Comparison of ENCODE assay signal across 8 cellular contexts in the genomic region with DNA sequence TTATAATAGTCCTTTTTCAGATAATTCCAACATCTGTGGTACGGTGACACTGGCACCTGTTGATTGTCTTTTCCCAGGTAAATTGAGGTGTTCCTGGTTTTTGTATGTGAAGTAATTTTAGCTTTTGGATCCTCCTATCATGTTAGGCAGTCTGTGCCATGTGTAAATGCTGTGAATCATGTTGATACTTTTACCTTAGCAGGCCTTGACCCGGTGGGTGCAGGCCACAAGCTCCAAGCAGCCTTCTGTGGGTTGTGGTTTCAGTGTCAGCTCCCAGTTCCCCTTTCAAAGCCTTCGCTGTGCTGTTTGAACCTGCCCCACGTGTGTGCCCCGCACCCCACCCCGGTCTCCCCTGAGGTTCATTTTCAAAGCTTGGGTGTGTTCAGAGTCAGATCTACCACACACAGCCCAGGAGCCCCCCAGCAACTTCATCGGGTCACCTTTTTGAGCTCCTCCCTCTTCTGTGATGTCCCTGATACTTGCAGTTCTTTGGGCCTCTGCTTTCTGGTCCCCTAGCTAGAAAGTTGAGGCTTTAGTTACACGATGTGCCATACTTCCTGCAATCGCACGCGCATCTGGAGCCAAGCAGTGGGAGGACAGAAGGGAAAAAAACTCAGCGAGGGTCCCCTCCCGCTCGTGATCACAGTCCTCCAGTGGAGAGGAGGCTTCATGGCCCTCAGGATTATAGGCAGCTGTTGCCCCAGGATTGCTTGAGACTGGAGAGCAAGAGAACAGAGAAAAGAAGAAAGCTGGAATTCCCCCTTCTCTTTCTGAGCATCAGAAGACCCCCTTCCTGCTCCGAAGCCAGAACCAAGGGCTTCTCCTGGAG. TPM values are rescaled to one million over a fixed set of nuclear protein-coding genes. Genes with fewer than 3 reads are reported as not detected.
DNase-seq lines count a peak whose midpoint lies in the region; ATAC-seq and TF ChIP-seq lines count a peak whose summit lies in the region.

No MANE protein-coding gene starts in this region.

- 69 to 77% (median 77%) methylated on average over 15 of the region's 15 CpGs for WGBS in stomach, 5 donors

- no peaks in the 10 kb centered on the region for H3K27me3 ChIP-seq in stomach
- H3K27me3 ChIP-seq in PC-9 (ENCODE audit: insufficient read depth, low read depth): no peaks in the 10 kb centered on the region

- no peak overlapping the region for H3K4me3 ChIP-seq in stomach
- H3K4me3 ChIP-seq in PC-9: no peak overlapping the region

- H2AFZ ChIP-seq in PC-9: no peak overlapping the region

- H3K36me3 ChIP-seq in stomach: peaks cover 27 to 62% (median 59%) of the 10 kb centered on the region in 4 donors
- H3K36me3 ChIP-seq in PC-9 (ENCODE audit: low read depth): 0 out of 2 replicates have a peak, but pooled peaks cover 4% of the 10 kb centered on the region

- peaks cover 6% of the 10 kb centered on the region; the same call in 1 of the 2 replicates for H3F3A ChIP-seq in PC-9 (ENCODE audit: insufficient read depth, low read depth)

- in situ Hi-C loops in ACHN (cut with HindIII; ENCODE audit: low pct_ligation_motif_present, low pct_unique_long_range_greater_than_20kb, low sequenced_read_pairs): no loop called here

- no TSS peak for BruUV-seq in PC-9 (replicated peaks; lab: Mats Ljungman, UMichigan)

- TF ChIP-seq CTCF in stomach (IDR thresholded peaks at IDR 0.05) (no peak), PC-9 (conservative IDR thresholded peaks at IDR 0.05) (no peak)

- DNase-seq in RPMI8226: peak; percentile 97
- peak; percentile 55 for DNase-seq in activated naive CD4-positive, alpha-beta T cell treated with Interleukin-2 at 50 U/mL for 16 hours
- DNase-seq in stimulated activated CD4-positive, alpha-beta T cell treated with anti-CD3 and anti-CD28 coated beads, TNF-alpha, amount 100 ng/mL, for 24 hours (ENCODE audit: low read depth in 3 of 3): peak; percentile 17 to 69 (median 18)
- DNase-seq in stomach: no peak
- no peak for DNase-seq in PC-9
- DNase-seq in ACHN: no peak

- H3K27ac ChIP-seq in stomach (peak overlapping the region in 1 of 5 donors; percentile 47), PC-9 (no peak overlapping the region)

- TF ChIP-seq POLR2A in stomach (IDR thresholded peaks at IDR 0.05): no peak

- CTCF ChIA-PET in PC-9 (lab: Charles Lee): no interaction called here

- H3K79me2 ChIP-seq in PC-9 (ENCODE audit: low read depth): peaks cover 19% of the 10 kb centered on the region

- peaks cover 14% of the 10 kb centered on the region for H4K20me1 ChIP-seq in PC-9 (ENCODE audit: insufficient read depth)

- no peaks in the 10 kb centered on the region for H3K9me2 ChIP-seq in PC-9 (ENCODE audit: insufficient read depth)

- TF ChIP-seq EP300 in stomach (IDR thresholded peaks at IDR 0.05): no peak

- H3K4me1 ChIP-seq in stomach (peaks cover 7 to 34% (median 8%) of the 10 kb centered on the region in 4 donors), PC-9 (replicated peaks; ENCODE audit: insufficient read depth) (no peaks in the 10 kb centered on the region)

- intact Hi-C loops in stomach (cut with DNase I; ENCODE audit: low total_unique reads): no loop called here
- intact Hi-C loops in PC-9 (cut with micrococcal nuclease; ENCODE audit: unreplicated experiment): no loop called here

- POLR2A ChIA-PET in PC-9 (lab: Charles Lee; ENCODE audit: unreplicated experiment): no interaction called here

- H3K9me3 ChIP-seq in stomach (peaks cover 0 to 5% (median 2%) of the 10 kb centered on the region in 4 donors), PC-9 (ENCODE audit: insufficient read depth, low read depth) (no peaks in the 10 kb centered on the region)

- H3K4me2 ChIP-seq in PC-9: no peak overlapping the region

- ATAC-seq in GM18508 (IDR thresholded peaks at IDR 0.05; ENCODE audit: insufficient read depth, unreplicated experiment) (peak; percentile 92), HG02840 (IDR thresholded peaks at IDR 0.05; ENCODE audit: low FRiP score, unreplicated experiment) (peak; percentile 92)

RNA-seq across cellular contexts. Expression of a gene that starts 8.7 kb away (rescaled TPM):
- total RNA-seq in stomach (100 to 1,000 TPM in 1 of 5 donors, 10 to 100 TPM in 1, 1 to 10 TPM in 1, not detected in 2; 6.4 to 108 (median 20.1) TPM), PC-9 (2021) (0.53 and 0.79 TPM in 2 replicates)
- 10 to 100 TPM in 1 of 3 donors, 1 to 10 TPM in 2; 1.3 to 14.5 (median 8.1) TPM for polyA plus RNA-seq in stomach

RNA-seq across cellular contexts. Expression of a gene that starts 49.5 kb away (rescaled TPM):
- total RNA-seq in stomach (10 to 100 TPM; 17.4 to 70.7 (median 35.6) TPM), PC-9 (2021) (22.7 and 27.4 TPM in 2 replicates)
- 10 to 100 TPM in 2 of 3 donors, 1 to 10 TPM in 1; 8.8 to 25.1 (median 11.2) TPM for polyA plus RNA-seq in stomach

Comparison
In these comparisons a context has a peak if more than half of its experiments do, and no peak if none do; other contexts are left out.
1. DNase-seq: peak in RPMI8226 (single experiment), activated naive CD4-positive, alpha-beta T cell treated with Interleukin-2 at 50 U/mL for 16 hours (single experiment) and stimulated activated CD4-positive, alpha-beta T cell treated with anti-CD3 and anti-CD28 coated beads, TNF-alpha, amount 100 ng/mL, for 24 hours (3 of 3); none in stomach (single experiment), PC-9 (0 of 2) and ACHN (single experiment).